Comparison of ENCODE assay signal across 19 cellular contexts in the genomic region with DNA sequence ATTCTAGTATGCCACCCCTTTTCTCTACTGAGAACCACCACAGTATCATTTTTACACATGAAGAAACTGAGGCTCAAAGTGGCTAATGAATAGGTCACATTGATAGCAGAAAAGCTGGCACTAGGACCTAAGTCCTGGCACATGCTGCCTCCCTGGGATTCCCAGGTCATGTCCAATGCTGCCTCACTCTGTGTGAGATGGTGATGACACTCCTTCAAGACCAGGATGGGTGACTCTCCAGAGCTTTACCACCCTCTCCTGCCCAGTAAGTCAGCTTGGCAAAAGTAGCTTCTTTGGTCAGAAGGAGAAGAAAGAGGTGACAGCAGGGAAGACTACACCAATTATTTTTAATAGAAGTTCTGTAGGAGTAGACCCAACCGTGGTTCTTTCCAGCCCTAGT. TPM values are rescaled to one million over a fixed set of nuclear protein-coding genes. Genes with fewer than 3 reads are reported as not detected.
"Had no signal": no experiment of that assay in that cellular context is flagged by ENCODE, and none has a peak within 500 bp of the region (broad histone marks: within the 10 kb centered on the region; RNA-seq: fewer than 3 reads in every experiment).

No MANE protein-coding gene starts in this region.

- FAIRE-seq: astrocyte, colon, frontal cortex, islet of Langerhans had no signal

- H3K9me3 ChIP-seq: heart right ventricle, left lung, psoas muscle, upper lobe of left lung had no signal

- H3K9me3 Mint-ChIP-seq: activated naive CD8-positive, alpha-beta T cell treated with anti-CD3 and anti-CD28 coated beads, Interleukin-2, amount 50 U/mL, for 24 hours; activated T-helper 1 cell treated with anti-CD3 and anti-CD28 coated beads, Interleukin-12 subunit alpha, Interleukin-12 subunit beta, Interleukin-2, Interleukin-4 antibody, amounts not matched to agents 30 ng/mL and 10 ng/mL and 1 ng/mL, durations not matched to agents 14 hours and 24 hours and 36 hours; nephron progenitor cell had no signal

- DNase-seq: activated naive CD4-positive, alpha-beta T cell; effector CD8-positive, alpha-beta T cell; left lung; psoas muscle; stimulated activated naive CD4-positive, alpha-beta T cell treated with Interleukin-2 at 50 U/mL for 16 hours; upper lobe of left lung had no signal

- H3K36me3 ChIP-seq: cardiac muscle cell, heart right ventricle, left lung, upper lobe of left lung, WERI-Rb-1 had no signal

- H3K27ac Mint-ChIP-seq: activated naive CD8-positive, alpha-beta T cell treated with anti-CD3 and anti-CD28 coated beads, Interleukin-2, amount 50 U/mL, for 24 hours; activated T-helper 1 cell treated with anti-CD3 and anti-CD28 coated beads, Interleukin-12 subunit alpha, Interleukin-12 subunit beta, Interleukin-2, Interleukin-4 antibody, amounts not matched to agents 30 ng/mL and 10 ng/mL and 1 ng/mL, durations not matched to agents 14 hours and 24 hours and 36 hours; nephron progenitor cell had no signal

- ATAC-seq: activated naive CD8-positive, alpha-beta T cell treated with anti-CD3 and anti-CD28 coated beads, Interleukin-2, amount 50 U/mL, for 24 hours had no signal

- H3K27ac ChIP-seq: cardiac muscle cell, heart right ventricle, left lung, upper lobe of left lung had no signal

- H3K27me3 ChIP-seq: cardiac muscle cell, upper lobe of left lung had no signal

- H3K4me3 ChIP-seq: cardiac muscle cell, heart right ventricle, left lung, psoas muscle, upper lobe of left lung had no signal

- H3K4me3 Mint-ChIP-seq: activated naive CD8-positive, alpha-beta T cell treated with anti-CD3 and anti-CD28 coated beads, Interleukin-2, amount 50 U/mL, for 24 hours; activated T-helper 1 cell treated with anti-CD3 and anti-CD28 coated beads, Interleukin-12 subunit alpha, Interleukin-12 subunit beta, Interleukin-2, Interleukin-4 antibody, amounts not matched to agents 30 ng/mL and 10 ng/mL and 1 ng/mL, durations not matched to agents 14 hours and 24 hours and 36 hours; nephron progenitor cell had no signal

RNA-seq across cellular contexts. Expression of gene AKR1B10, which starts 13.3 kb away (rescaled TPM):
- total RNA-seq: activated T-helper 1 cell treated with anti-CD3 and anti-CD28 coated beads, Interleukin-12 subunit alpha, Interleukin-12 subunit beta, Interleukin-2, Interleukin-4 antibody, amounts not matched to agents 30 ng/mL and 10 ng/mL and 1 ng/mL, durations not matched to agents 14 hours and 24 hours and 36 hours; frontal cortex; left lung had no signal

RNA-seq across cellular contexts. Expression of gene AKR1B15, which starts 34.8 kb away (rescaled TPM):
- total RNA-seq: activated T-helper 1 cell treated with anti-CD3 and anti-CD28 coated beads, Interleukin-12 subunit alpha, Interleukin-12 subunit beta, Interleukin-2, Interleukin-4 antibody, amounts not matched to agents 30 ng/mL and 10 ng/mL and 1 ng/mL, durations not matched to agents 14 hours and 24 hours and 36 hours; astrocyte; fibroblast of lung; frontal cortex; heart right ventricle; left lung; omental fat pad; temporal lobe; upper lobe of left lung had no signal
- polyA plus RNA-seq: fibroblast of lung, heart right ventricle had no signal
